In the genomic region with DNA sequence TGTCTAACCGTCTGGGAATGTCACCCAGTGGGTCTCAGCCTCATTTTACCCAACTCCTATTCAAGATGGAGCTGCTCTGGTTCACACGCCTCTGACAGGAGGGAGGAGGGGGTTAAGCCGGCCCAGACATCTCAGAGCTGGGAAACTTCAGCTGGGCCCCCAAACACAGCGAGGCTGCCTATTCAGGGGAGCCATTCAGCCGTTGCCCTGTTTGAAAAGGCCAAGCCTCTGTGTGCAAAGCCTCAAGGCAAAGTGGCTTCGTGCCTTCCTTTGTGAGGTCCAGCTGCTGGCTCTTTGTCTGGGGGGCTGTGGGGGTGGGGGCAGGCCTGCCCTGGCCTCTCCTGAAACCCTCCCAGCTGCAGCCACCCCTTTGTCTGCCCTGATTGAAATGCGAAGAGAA, we compare ENCODE assay signal across 22 cellular contexts.
DNase-seq lines count a peak whose midpoint lies in the region; ATAC-seq and TF ChIP-seq lines count a peak whose summit lies in the region.
"Had no signal": no experiment of that assay in that cellular context is flagged by ENCODE, and none has a peak within 500 bp of the region (broad histone marks: within the 10 kb centered on the region; RNA-seq: fewer than 3 reads in every experiment).

No MANE protein-coding gene starts in this region.

- H3K9me3 ChIP-seq in SK-N-SH = no peaks in the 10 kb centered on the region
- H3K9me3 ChIP-seq: esophagus squamous epithelium, SJSA1 had no signal

- H3K27ac ChIP-seq in SK-N-SH (ENCODE audit: low read depth in 2 of 2, low read length in 1 of 2) = no peak overlapping the region
- H3K27ac ChIP-seq: esophagus squamous epithelium, SJSA1 had no signal

- TF ChIP-seq RAD21 in SK-N-SH (IDR thresholded peaks at IDR 0.05; ENCODE audit: low read length) = no peak

- DNase-seq in SK-N-SH (no peak), WTC11 (ENCODE audit: low spot score) (peak; percentile 60), iPS-NIHi11 (ENCODE audit: low spot score) (peak; percentile 85), retina (peak; percentile 88), HT-29 (ENCODE audit: low spot score) (no peak), natural killer cell (no peak)
- DNase-seq: activated CD4-positive, alpha-beta memory T cell treated with anti-CD3 and anti-CD28 coated beads for 36 hours; activated naive CD4-positive, alpha-beta T cell; activated T-cell treated with anti-CD3 and anti-CD28 coated beads for 4 hours; amniotic stem cell; Calu3; central memory CD4-positive, alpha-beta T cell; effector CD4-positive, alpha-beta T cell; EL; esophagus squamous epithelium; GOT3; naive thymus-derived CD8-positive, alpha-beta T cell; NCI-H2029 treated with DMSO at 0.1 percent for 48 hours; PC-3 had no signal

- CTCF ChIA-PET in SK-N-SH (lab: Yijun Ruan, JAX) = interaction anchor here (0.6 to 1.7 kb wide), 2 partner anchors 25 to 37 kb away, joined by 3 read pairs; no protein-coding TSS in a partner anchor
- CTCF ChIA-PET in WTC11 (lab: Charles Lee) = interaction anchor here (0.6 to 1.6 kb wide), 9 partner anchors 10 to 311 kb away, joined by 3 to 5 read pairs (median 3); no protein-coding TSS in a partner anchor

- ATAC-seq in SK-N-SH treated with all-trans-retinoic acid at 6 μM for 48 hours (no peak), WTC11 (peak; percentile 88), natural killer cell (no peak), GM19023 (IDR thresholded peaks at IDR 0.05; ENCODE audit: unreplicated experiment) (no peak)
- ATAC-seq: naive thymus-derived CD8-positive, alpha-beta T cell; PC-3 had no signal

- WGBS in SK-N-SH (ENCODE audit: low lambda C conversion rate) = 94% methylated on average over 5 of the region's 7 CpGs

- no peaks in the 10 kb centered on the region for H3F3A ChIP-seq in SK-N-SH (replicated peaks; ENCODE audit: insufficient read depth)

- H3K27me3 Mint-ChIP-seq in WTC11 (ENCODE audit: low read depth) = no peaks in the 10 kb centered on the region
- peaks cover 0 to 6% of the 10 kb centered on the region in 2 donors for H3K27me3 Mint-ChIP-seq in natural killer cell (ENCODE audit: low read depth in 2 of 2)

- H3K27me3 ChIP-seq in SK-N-SH (ENCODE audit: insufficient read depth) = no peaks in the 10 kb centered on the region
- H3K27me3 ChIP-seq: esophagus squamous epithelium, SJSA1 had no signal

- H3K4me1 Mint-ChIP-seq in WTC11 = peaks cover 20% of the 10 kb centered on the region
- H3K4me1 Mint-ChIP-seq in natural killer cell = no peaks in the 10 kb centered on the region

- intact Hi-C loops in natural killer cell (cut with micrococcal nuclease) = no loop called here

- H3K4me2 ChIP-seq in SK-N-SH = no peak overlapping the region

- no peak overlapping the region for H3K4me3 ChIP-seq in SK-N-SH (ENCODE audit: low read depth in 2 of 2, low read length in 1 of 2)
- H3K4me3 ChIP-seq: esophagus squamous epithelium, SJSA1 had no signal

- POLR2A ChIA-PET in SK-N-SH (lab: Yijun Ruan, JAX) (interaction anchor here (0.6 kb wide), 1 partner anchor 31 kb away, joined by 4 read pairs; no protein-coding TSS in a partner anchor), WTC11 (lab: Charles Lee) (interaction anchor here (0.7 kb wide), 1 partner anchor 47 kb away, joined by 3 read pairs; no protein-coding TSS in a partner anchor)

- TF ChIP-seq EP300 in SK-N-SH (IDR thresholded peaks at IDR 0.05; ENCODE audit: borderline replicate concordance in 1 of 2, low read depth in 1 of 2, low read length in 1 of 2) = no peak

- H4K20me1 ChIP-seq in SK-N-SH (ENCODE audit: insufficient read depth) = no peaks in the 10 kb centered on the region

- TF ChIP-seq CTCF in SK-N-SH (IDR thresholded peaks at IDR 0.05) (no peak), WTC11 (IDR thresholded peaks at IDR 0.05) (no peak), natural killer cell (IDR thresholded peaks at IDR 0.05) (no peak)

- peaks cover 0 to 10% of the 10 kb centered on the region in 2 experiments; a peak in 1 of 4 replicates for H3K4me1 ChIP-seq in SK-N-SH (ENCODE audit: control insufficient read depth in 1 of 2, insufficient read depth in 2 of 2, low read depth in 1 of 2, low read length in 1 of 2)
- H3K4me1 ChIP-seq: esophagus squamous epithelium, SJSA1 had no signal

- 0 out of 2 replicates have a peak, but pooled peaks cover 4% of the 10 kb centered on the region for H3K9me3 Mint-ChIP-seq in WTC11
- H3K9me3 Mint-ChIP-seq in natural killer cell = no peaks in the 10 kb centered on the region
- H3K9me3 Mint-ChIP-seq: naive thymus-derived CD8-positive, alpha-beta T cell had no signal

- H3K79me2 ChIP-seq in SK-N-SH (ENCODE audit: insufficient read depth) = no peaks in the 10 kb centered on the region

- H3K9me2 ChIP-seq in SK-N-SH = no peaks in the 10 kb centered on the region

- no peak overlapping the region for H3K9ac ChIP-seq in SK-N-SH

- 0 out of 2 replicates have a peak overlapping the region, but pooled peaks have one; percentile 16 for H2AFZ ChIP-seq in SK-N-SH (ENCODE audit: low read depth)

- no peaks in the 10 kb centered on the region for H3K36me3 ChIP-seq in SK-N-SH (replicated peaks in 1 of 2; ENCODE audit: control insufficient read depth in 1 of 2, insufficient read depth in 2 of 2, low read length in 1 of 2)
- H3K36me3 ChIP-seq: esophagus squamous epithelium, SJSA1 had no signal

- H3K27ac Mint-ChIP-seq in WTC11 (peak overlapping the region; percentile 98), natural killer cell (no peak overlapping the region)
- H3K27ac Mint-ChIP-seq: activated CD4-positive, alpha-beta memory T cell treated with anti-CD3 and anti-CD28 coated beads for 36 hours; naive thymus-derived CD8-positive, alpha-beta T cell had no signal

- H3K4me3 Mint-ChIP-seq in WTC11 (peak overlapping the region; percentile 36), natural killer cell (no peak overlapping the region)
- H3K4me3 Mint-ChIP-seq: activated CD4-positive, alpha-beta memory T cell treated with anti-CD3 and anti-CD28 coated beads for 36 hours; naive thymus-derived CD8-positive, alpha-beta T cell had no signal

- H3K36me3 Mint-ChIP-seq in WTC11 = no peaks in the 10 kb centered on the region
- no peaks in the 10 kb centered on the region for H3K36me3 Mint-ChIP-seq in natural killer cell
- H3K36me3 Mint-ChIP-seq: activated CD4-positive, alpha-beta memory T cell treated with anti-CD3 and anti-CD28 coated beads for 36 hours; naive thymus-derived CD8-positive, alpha-beta T cell had no signal

TF ChIP-seq in SK-N-SH, 30 proteins besides CTCF, POLR2A, EP300 and RAD21 (continues in another document):
- TF ChIP-seq RXRA (IDR thresholded peaks at IDR 0.05; ENCODE audit: borderline replicate concordance, low read depth) = no peak
- TF ChIP-seq NRF1 (IDR thresholded peaks at IDR 0.05; ENCODE audit: low read depth, low read length) = no peak
- TF ChIP-seq ELF1 (IDR thresholded peaks at IDR 0.05) = no peak
- TF ChIP-seq RFX5 (IDR thresholded peaks at IDR 0.05; ENCODE audit: low read length) = no peak
- no peak for TF ChIP-seq MXI1 (IDR thresholded peaks at IDR 0.05; ENCODE audit: low read depth, low read length)
- no peak for TF ChIP-seq MEF2A (IDR thresholded peaks at IDR 0.05; ENCODE audit: borderline replicate concordance, low read depth)
- TF ChIP-seq, protein P1, sequence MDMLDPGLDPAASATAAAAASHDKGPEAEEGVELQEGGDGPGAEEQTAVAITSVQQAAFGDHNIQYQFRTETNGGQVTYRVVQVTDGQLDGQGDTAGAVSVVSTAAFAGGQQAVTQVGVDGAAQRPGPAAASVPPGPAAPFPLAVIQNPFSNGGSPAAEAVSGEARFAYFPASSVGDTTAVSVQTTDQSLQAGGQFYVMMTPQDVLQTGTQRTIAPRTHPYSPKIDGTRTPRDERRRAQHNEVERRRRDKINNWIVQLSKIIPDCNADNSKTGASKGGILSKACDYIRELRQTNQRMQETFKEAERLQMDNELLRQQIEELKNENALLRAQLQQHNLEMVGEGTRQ (IDR thresholded peaks at IDR 0.05; ENCODE audit: borderline replicate concordance, low read depth, low read length) = no peak
- TF ChIP-seq SMC3 (IDR thresholded peaks at IDR 0.05; ENCODE audit: low read depth, low read length) = no peak

TF ChIP-seq in SK-N-SH treated with all-trans-retinoic acid at 6 μM for 48 hours, 23 proteins besides CTCF, POLR2A, EP300 and RAD21 (continues in another document):
- no peak for TF ChIP-seq RARB (CRISPR knock-in tag; IDR thresholded peaks at IDR 0.05)
- TF ChIP-seq TCF4 (CRISPR knock-in tag; IDR thresholded peaks at IDR 0.05; ENCODE audit: borderline replicate concordance) = no peak
- TF ChIP-seq GLIS3 (CRISPR knock-in tag; IDR thresholded peaks at IDR 0.05) = no peak

TF ChIP-seq in WTC11, 78 proteins besides CTCF, POLR2A, EP300 and RAD21 (continues in another document):
- TF ChIP-seq CREM (CRISPR knock-in tag; IDR thresholded peaks at IDR 0.05) (0 out of 2 replicates have a peak, but pooled peaks have one; percentile 27), ZNF396 (CRISPR knock-in tag; IDR thresholded peaks at IDR 0.05; ENCODE audit: borderline replicate concordance) (peak; percentile 92; the same call in 1 of the 2 replicates)
- TF ChIP-seq, protein P2, sequence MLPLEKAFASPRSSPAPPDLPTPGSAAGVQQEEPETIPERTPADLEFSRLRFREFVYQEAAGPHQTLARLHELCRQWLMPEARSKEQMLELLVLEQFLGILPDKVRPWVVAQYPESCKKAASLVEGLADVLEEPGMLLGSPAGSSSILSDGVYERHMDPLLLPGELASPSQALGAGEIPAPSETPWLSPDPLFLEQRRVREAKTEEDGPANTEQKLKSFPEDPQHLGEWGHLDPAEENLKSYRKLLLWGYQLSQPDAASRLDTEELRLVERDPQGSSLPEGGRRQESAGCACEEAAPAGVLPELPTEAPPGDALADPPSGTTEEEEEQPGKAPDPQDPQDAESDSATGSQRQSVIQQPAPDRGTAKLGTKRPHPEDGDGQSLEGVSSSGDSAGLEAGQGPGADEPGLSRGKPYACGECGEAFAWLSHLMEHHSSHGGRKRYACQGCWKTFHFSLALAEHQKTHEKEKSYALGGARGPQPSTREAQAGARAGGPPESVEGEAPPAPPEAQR (CRISPR knock-in tag; IDR thresholded peaks at IDR 0.05) = peak; percentile 77; the same call in 1 of the 2 replicates

Comparison
In these comparisons a context has a peak if more than half of its experiments do, and no peak if none do; other contexts are left out.
1. DNase-seq: peak in WTC11 (single experiment), iPS-NIHi11 (single experiment) and retina (single experiment); none in SK-N-SH (single experiment), HT-29 (single experiment) and natural killer cell (single experiment).